Comparison of ENCODE assay signal across 21 cellular contexts in the genomic region with DNA sequence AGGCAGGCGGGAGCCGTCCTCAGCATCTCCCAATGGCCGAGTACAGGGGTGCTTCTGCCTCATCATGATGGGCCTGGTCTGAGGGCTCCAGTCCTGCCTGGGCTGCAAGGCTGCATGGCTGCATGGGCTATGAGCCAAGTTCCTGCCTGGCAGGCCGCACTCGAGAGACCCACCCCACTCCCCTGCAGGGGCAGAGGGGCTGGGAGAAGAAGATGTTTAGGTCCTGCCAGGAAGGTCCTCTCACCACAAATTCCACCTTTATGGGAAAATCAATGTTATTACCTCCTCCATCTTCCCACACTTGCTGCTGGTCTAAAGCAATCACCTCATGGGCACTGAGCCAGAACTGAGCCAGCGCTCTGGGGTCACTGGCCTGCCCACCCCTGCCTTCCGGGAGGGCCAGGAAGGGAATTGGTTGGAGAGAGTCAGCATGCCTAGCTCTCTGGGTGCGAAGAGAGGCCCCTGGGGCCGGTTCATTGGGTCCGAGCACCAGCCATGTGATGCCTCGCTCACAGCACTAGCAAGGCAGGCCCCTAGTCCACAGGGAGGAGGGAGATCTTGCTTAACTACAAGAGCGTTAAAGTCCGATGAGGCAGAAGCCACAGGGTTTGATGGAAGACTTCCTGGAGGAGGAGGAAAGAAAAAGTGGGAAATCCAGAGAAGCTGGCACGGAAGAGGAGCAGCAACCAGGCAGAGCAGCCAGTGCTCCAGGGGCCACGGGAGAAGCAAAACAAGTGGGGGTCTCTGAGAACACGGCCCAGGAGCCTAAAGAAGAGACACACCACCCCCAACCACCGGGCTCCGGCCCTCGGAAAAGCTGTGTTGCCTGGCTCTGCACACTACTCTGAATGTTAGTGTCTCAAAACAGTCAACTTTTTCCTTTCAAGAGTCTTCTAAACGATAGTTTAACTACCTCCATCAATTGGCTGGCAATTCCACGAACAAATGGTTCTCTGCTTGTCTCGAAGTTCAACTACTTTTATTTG.
DNase-seq lines count a peak whose midpoint lies in the region; ATAC-seq, FAIRE-seq and TF ChIP-seq lines count a peak whose summit lies in the region.
"Had no signal": no experiment of that assay in that cellular context is flagged by ENCODE, and none has a peak within 500 bp of the region (broad histone marks: within the 10 kb centered on the region; RNA-seq: fewer than 3 reads in every experiment).

No MANE protein-coding gene starts in this region.

- no peak overlapping the region for H3K27ac Mint-ChIP-seq in nephron progenitor cell
- H3K27ac Mint-ChIP-seq: activated naive CD8-positive, alpha-beta T cell treated with anti-CD3 and anti-CD28 coated beads for 36 hours; CD4-positive, alpha-beta T cell; HFFc6; WTC11 had no signal

- no peak for TF ChIP-seq CTCF in A549 (IDR thresholded peaks at IDR 0.05)
- no peak for TF ChIP-seq CTCF in H1 (IDR thresholded peaks at IDR 0.05; ENCODE audit: control extremely low read depth in 1 of 3, insufficient read depth in 1 of 3, low read depth in 1 of 3, low read length in 3 of 3)
- TF ChIP-seq CTCF in nephron progenitor cell (IDR thresholded peaks at IDR 0.05): no peak

- H2BK5ac ChIP-seq in H1 (ENCODE audit: low read depth, low read length): no peak overlapping the region

- H2BK15ac ChIP-seq in H1 (ENCODE audit: low read length): no peak overlapping the region

- TF ChIP-seq POLR2A in A549 (IDR thresholded peaks at IDR 0.05; ENCODE audit: low read length): no peak
- no peak for TF ChIP-seq POLR2A in H1 (IDR thresholded peaks at IDR 0.05; ENCODE audit: control extremely low read depth in 1 of 2, low read depth in 2 of 2, low read length in 2 of 2)

- H3K27me3 Mint-ChIP-seq in nephron progenitor cell (ENCODE audit: low read depth, poor library complexity): peaks cover 13% of the 10 kb centered on the region
- H3K27me3 Mint-ChIP-seq: activated naive CD8-positive, alpha-beta T cell treated with anti-CD3 and anti-CD28 coated beads for 36 hours; CD4-positive, alpha-beta T cell had no signal

- H2AK5ac ChIP-seq in H1 (ENCODE audit: low read depth, low read length): no peak overlapping the region

- no peak overlapping the region for H3K4me3 Mint-ChIP-seq in nephron progenitor cell
- H3K4me3 Mint-ChIP-seq: activated naive CD8-positive, alpha-beta T cell treated with anti-CD3 and anti-CD28 coated beads for 36 hours; CD4-positive, alpha-beta T cell; HFFc6; WTC11 had no signal

- H4K91ac ChIP-seq in H1 (replicated peaks; ENCODE audit: insufficient read length, low read length): no peak overlapping the region

- H3K27me3 ChIP-seq in H7 (ENCODE audit: control insufficient read depth, insufficient read depth, low read length) (no peaks in the 10 kb centered on the region), H1 (replicated peaks in 1 of 4; ENCODE audit: control insufficient read depth in 3 of 4, extremely low read depth in 1 of 4, insufficient read depth in 3 of 4, low read length in 3 of 4) (no peaks in the 10 kb centered on the region)
- H3K27me3 ChIP-seq: testis, vagina had no signal

- no peak overlapping the region for H2BK120ac ChIP-seq in H1 (replicated peaks; ENCODE audit: low read depth, low read length)

- no peak overlapping the region for H3K14ac ChIP-seq in H1 (ENCODE audit: insufficient read length)

- TF ChIP-seq RAD21 in A549 (conservative IDR thresholded peaks at IDR 0.05 in 1 of 2, IDR thresholded peaks at IDR 0.05 in 1 of 2) (no peak), H1 (IDR thresholded peaks at IDR 0.05 in 1 of 2, conservative IDR thresholded peaks at IDR 0.05 in 1 of 2; ENCODE audit: low read depth in 2 of 2, low read length in 2 of 2) (no peak)

- no peak overlapping the region for H3K4ac ChIP-seq in H1 (replicated peaks; ENCODE audit: insufficient read length, low read depth, low read length)

- FAIRE-seq in A549 (lab: Jason Lieb, UNC) (peak; percentile 59), H1 (lab: Jason Lieb, UNC) (no peak)

- peaks cover 0 to 5% of the 10 kb centered on the region in 2 experiments for H4K20me1 ChIP-seq in H1 (replicated peaks in 1 of 2; ENCODE audit: control insufficient read depth in 1 of 2, insufficient read depth in 2 of 2, low read length in 2 of 2)

- H3K36me3 ChIP-seq in H7 (replicated peaks; ENCODE audit: control insufficient read depth, insufficient read depth, low read length) (no peaks in the 10 kb centered on the region), H1 (ENCODE audit: control insufficient read depth in 2 of 4, insufficient read depth in 4 of 4, low read length in 3 of 4) (no peaks in the 10 kb centered on the region)
- H3K36me3 ChIP-seq: vagina had no signal

- 75% methylated on average over 22 of the region's 22 CpGs for WGBS in A549 (ENCODE audit: missing lambda C conversion rate)
- WGBS in H1 (ENCODE audit: extremely low coverage in 1 of 2, insufficient coverage in 1 of 2, insufficient read length in 1 of 2, insufficient replicate concordance in 2 of 2, low coverage in 1 of 2, low lambda C conversion rate in 2 of 2, missing lambda C conversion rate in 1 of 2), 2 experiments: 87% methylated on average over 22 of the region's 22 CpGs; no CpG with 5 or more reads in 1 of the 2 experiments

- H2BK20ac ChIP-seq in H1 (ENCODE audit: low read length): no peak overlapping the region

- ATAC-seq in A549 (no peak), GM19452 (IDR thresholded peaks at IDR 0.05; ENCODE audit: unreplicated experiment) (no peak)
- ATAC-seq: esophagus mucosa, WTC11 had no signal

- H3K23me2 ChIP-seq in H1 (ENCODE audit: low read depth, low read length): no peaks in the 10 kb centered on the region

- no peaks in the 10 kb centered on the region for H3K9me3 ChIP-seq in A549
- no peaks in the 10 kb centered on the region for H3K9me3 ChIP-seq in H1 (ENCODE audit: insufficient read depth in 2 of 2, low read depth in 1 of 2, low read length in 1 of 2)
- H3K9me3 ChIP-seq: testis, vagina had no signal

- H3K79me2 ChIP-seq in H1 (ENCODE audit: control insufficient read depth in 1 of 2, insufficient read depth in 2 of 2, low read length in 2 of 2): no peaks in the 10 kb centered on the region

- H3K56ac ChIP-seq in H1 (replicated peaks; ENCODE audit: insufficient read length, low read depth, low read length): no peak overlapping the region

- no peak overlapping the region for H2BK12ac ChIP-seq in H1 (ENCODE audit: low read depth, low read length)

- POLR2A ChIA-PET in A549 (lab: Yijun Ruan, JAX) (no interaction called here), H1 (lab: Charles Lee; ENCODE audit: partially characterized antibody) (no interaction called here)

- H3K9ac ChIP-seq in H1 (replicated peaks in 1 of 4; ENCODE audit: extremely low read depth in 1 of 4, low read depth in 3 of 4, low read length in 3 of 4): no peak overlapping the region

- no peak for TF ChIP-seq EP300 in A549 (IDR thresholded peaks at IDR 0.05)
- no peak for TF ChIP-seq EP300 in H1 (IDR thresholded peaks at IDR 0.05; ENCODE audit: borderline replicate concordance in 1 of 2, low read depth in 2 of 2, low read length in 2 of 2)

- no peak overlapping the region for H3K4me3 ChIP-seq in A549
- H3K4me3 ChIP-seq in H7 (ENCODE audit: insufficient read depth, low read depth, low read length): no peak overlapping the region
- H3K4me3 ChIP-seq in H1 (ENCODE audit: extremely low read depth in 1 of 4, insufficient read depth in 2 of 4, low read depth in 3 of 4, low read length in 4 of 4): no peak overlapping the region
- H3K4me3 ChIP-seq: testis, vagina had no signal

- no peak overlapping the region for H3K23ac ChIP-seq in H1 (ENCODE audit: insufficient read length)

- no peaks in the 10 kb centered on the region for H3K36me3 Mint-ChIP-seq in nephron progenitor cell (ENCODE audit: low read depth)
- H3K36me3 Mint-ChIP-seq: activated naive CD8-positive, alpha-beta T cell treated with anti-CD3 and anti-CD28 coated beads for 36 hours; WTC11 had no signal

- DNase-seq in A549 (ENCODE audit: low read depth in 1 of 2, low spot score in 1 of 2) (no peak), H7 (peak; percentile 43), H1 (ENCODE audit: low read depth in 1 of 2, low spot score in 2 of 2) (no peak), nephron progenitor cell (peak; percentile 23), CD1c-positive myeloid dendritic cell (ENCODE audit: extremely low spot score) (no peak)
- no peak for DNase-seq in activated CD4-positive, alpha-beta T cell treated with anti-CD3 and anti-CD28 coated beads for 48 hours
- DNase-seq: activated naive CD8-positive, alpha-beta T cell treated with anti-CD3 and anti-CD28 coated beads for 36 hours; CD4-positive, alpha-beta T cell; effector memory CD4-positive, alpha-beta T cell; foreskin melanocyte; HFFc6; hippocampal formation; IMR-90; NCI-H1092; NCI-H187 treated with DMSO at 0.1 percent for 48 hours; stimulated activated naive CD4-positive, alpha-beta T cell treated with Interleukin-2 at 50 U/mL for 16 hours; testis had no signal

- no peak overlapping the region for H3K27ac ChIP-seq in A549
- no peak overlapping the region for H3K27ac ChIP-seq in H1 (ENCODE audit: low read depth, low read length)
- H3K27ac ChIP-seq: testis, vagina had no signal

- H3K4me1 ChIP-seq in A549: no peaks in the 10 kb centered on the region
- peaks cover 0 to 4% (median 2%) of the 10 kb centered on the region in 4 experiments; a peak in 2 of 7 replicates for H3K4me1 ChIP-seq in H1 (replicated peaks in 1 of 4; ENCODE audit: control insufficient read depth in 3 of 4, insufficient read depth in 4 of 4, low read length in 3 of 4)
- H3K4me1 ChIP-seq: vagina had no signal

- no peak overlapping the region for H4K5ac ChIP-seq in H1 (ENCODE audit: insufficient read length, low read depth, low read length)

- peaks cover 31% of the 10 kb centered on the region for H3K4me1 Mint-ChIP-seq in nephron progenitor cell
- H3K4me1 Mint-ChIP-seq: activated naive CD8-positive, alpha-beta T cell treated with anti-CD3 and anti-CD28 coated beads for 36 hours; WTC11 had no signal

- no peaks in the 10 kb centered on the region for H3K9me3 Mint-ChIP-seq in nephron progenitor cell
- H3K9me3 Mint-ChIP-seq: activated naive CD8-positive, alpha-beta T cell treated with anti-CD3 and anti-CD28 coated beads for 36 hours; CD4-positive, alpha-beta T cell; HFFc6; WTC11 had no signal

- peak overlapping the region; percentile 1; the same call in 1 of the 2 replicates for H4K8ac ChIP-seq in H1 (ENCODE audit: extremely low read depth, insufficient read depth, low read length)

- CTCF ChIA-PET in A549 (lab: Yijun Ruan, JAX): interaction anchor here (1.0 to 12.8 kb wide), 7 partner anchors 12 to 341 kb away, joined by 3 to 572 read pairs (median 5); no protein-coding TSS in a partner anchor
- CTCF ChIA-PET in H1 (lab: Charles Lee; ENCODE audit: partially characterized antibody): interaction anchor here (0.8 kb wide), 1 partner anchor 163 kb away, joined by 3 read pairs; no protein-coding TSS in a partner anchor

- no peak overlapping the region for H3K18ac ChIP-seq in H1 (ENCODE audit: extremely low read depth, low read length)

- H3K4me2 ChIP-seq in A549 (no peak overlapping the region), H1 (ENCODE audit: insufficient read depth in 1 of 2, low read depth in 2 of 2, low read length in 2 of 2) (no peak overlapping the region)

- H2AFZ ChIP-seq in H1 (ENCODE audit: low read length): no peak overlapping the region

- no peaks in the 10 kb centered on the region for H3K79me1 ChIP-seq in H1 (ENCODE audit: low read depth, low read length)

TF ChIP-seq in A549, 52 proteins besides CTCF, POLR2A, EP300 and RAD21 (continues in another document):
- peak; percentile 50 for TF ChIP-seq ZFP36 (IDR thresholded peaks at IDR 0.05; ENCODE audit: borderline replicate concordance, partially characterized antibody)

Comparison
In these comparisons a context has a peak if more than half of its experiments do, and no peak if none do; other contexts are left out.
1. DNase-seq: peak in H7 (single experiment) and nephron progenitor cell (single experiment); none in A549 (0 of 2), H1 (0 of 2), CD1c-positive myeloid dendritic cell (single experiment) and activated CD4-positive, alpha-beta T cell treated with anti-CD3 and anti-CD28 coated beads for 48 hours (single experiment).